In genomic region chr3:48187579-48188265, GRCh38 we compare ENCODE assay signal across 8 cellular contexts. TPM values are rescaled to one million over a fixed set of nuclear protein-coding genes. Genes with fewer than 3 reads are reported as not detected.
DNase-seq lines count a peak whose midpoint lies in the region; ATAC-seq and TF ChIP-seq lines count a peak whose summit lies in the region.

No MANE protein-coding gene starts in this region.

- DNase-seq in DMS53 (lab: John Stamatoyannopoulos, UW) (peak; percentile 38), foreskin keratinocyte (peak in 1 of 2 donors; percentile 10), osteocyte (ENCODE audit: extremely low spot score, unreplicated experiment) (peak; percentile 89), NCI-H2029 treated with DMSO at 0.1 percent for 48 hours (lab: John Stamatoyannopoulos, UW) (no peak)
- peak; percentile 72 for DNase-seq in activated CD8-positive, alpha-beta memory T cell treated with anti-CD3 and anti-CD28 coated beads for 24 hours

- no peaks in the 10 kb centered on the region for H3K9me3 Mint-ChIP-seq in osteocyte (ENCODE audit: unreplicated experiment)

- peaks cover 16% of the 10 kb centered on the region for H3K4me1 Mint-ChIP-seq in osteocyte (ENCODE audit: unreplicated experiment)

- no peaks in the 10 kb centered on the region for H3K27me3 Mint-ChIP-seq in osteocyte (ENCODE audit: unreplicated experiment)

- TF ChIP-seq CTCF in foreskin keratinocyte (conservative IDR thresholded peaks at IDR 0.05) (no peak), osteocyte (IDR thresholded peaks at IDR 0.05) (no peak)

- H3K27ac Mint-ChIP-seq in osteocyte (ENCODE audit: unreplicated experiment): peak overlapping the region; percentile 83

- H3K27ac ChIP-seq in foreskin keratinocyte: peak overlapping the region; percentile 56

- H3K4me1 ChIP-seq in foreskin keratinocyte: peaks cover 6% of the 10 kb centered on the region

- peak overlapping the region; percentile 85 for H3K4me3 Mint-ChIP-seq in osteocyte (ENCODE audit: unreplicated experiment)

- no peaks in the 10 kb centered on the region for H3K27me3 ChIP-seq in foreskin keratinocyte

- peak; percentile 19 for ATAC-seq in GM19467 (IDR thresholded peaks at IDR 0.05; ENCODE audit: unreplicated experiment)
- ATAC-seq in HG03520 (IDR thresholded peaks at IDR 0.05; ENCODE audit: unreplicated experiment): peak; percentile 15
- ATAC-seq in foreskin keratinocyte: peak; percentile 42
- ATAC-seq in GM18519 (IDR thresholded peaks at IDR 0.05; ENCODE audit: low FRiP score, unreplicated experiment): no peak

- peaks cover 6% of the 10 kb centered on the region for H3K36me3 Mint-ChIP-seq in osteocyte (ENCODE audit: unreplicated experiment)

RNA-seq across cellular contexts. Expression of gene CDC25A, which starts 0.5 kb away (rescaled TPM):
- total RNA-seq in foreskin keratinocyte (21.7 and 29.0 TPM in 2 replicates), osteocyte (3.5 and 3.8 TPM in 2 replicates)
- polyA plus RNA-seq in foreskin keratinocyte: 8.2 and 12.3 TPM in 2 replicates

RNA-seq across cellular contexts. Expression of gene CAMP, which starts 35.6 kb away (rescaled TPM):
- 0.27 TPM in 1 of 2 replicates, not detected in the other for total RNA-seq in foreskin keratinocyte
- 0.38 TPM in 1 of 2 replicates, not detected in the other for polyA plus RNA-seq in foreskin keratinocyte
- total RNA-seq in osteocyte: not detected in 2 replicates

RNA-seq across cellular contexts. Expression of gene ZNF589, which starts 53.2 kb away (rescaled TPM):
- total RNA-seq in foreskin keratinocyte (10.0 and 10.5 TPM in 2 replicates), osteocyte (11.0 and 11.3 TPM in 2 replicates)
- polyA plus RNA-seq in foreskin keratinocyte: 6.2 and 6.4 TPM in 2 replicates
